In genomic region chr5:414991-415927, GRCh38 we compare ENCODE assay signal across 8 cellular contexts. TPM values are rescaled to one million over a fixed set of nuclear protein-coding genes. Genes with fewer than 3 reads are reported as not detected.
DNase-seq lines count a peak whose midpoint lies in the region; ATAC-seq and TF ChIP-seq lines count a peak whose summit lies in the region.
"Not testable (repeated sequence)": the region's sequence is repeated elsewhere in the genome, so short reads cannot be mapped to it uniquely, and the experiment has no call there.

No MANE protein-coding gene starts in this region.

- not testable (repeated sequence) for H3K36me3 ChIP-seq in BLaER1; GM23338 (ENCODE audit: insufficient read depth); cardiac muscle cell; mucosa of descending colon (ENCODE audit: low read depth); sigmoid colon

- WGBS in sigmoid colon, 2 donors, result 85 to 91% methylated on average over 42 of the region's 42 CpGs

- not testable (repeated sequence) for H3K27me3 ChIP-seq in BLaER1; GM23338 (ENCODE audit: insufficient read depth); cardiac muscle cell; sigmoid colon

- not testable (repeated sequence) for H3K9me3 Mint-ChIP-seq in GM23338, WTC11

- H3K27ac Mint-ChIP-seq in GM23338 (0 out of 2 replicates have a peak overlapping the region, but pooled peaks have one; percentile 78), WTC11 (peak overlapping the region; percentile 86; the same call in 1 of the 2 replicates)

- 0 out of 2 replicates have a peak overlapping the region, but pooled peaks have one; percentile 39 for H3K4me3 ChIP-seq in BLaER1
- not testable (repeated sequence) for H3K4me3 ChIP-seq in GM23338, cardiac muscle cell, mucosa of descending colon, sigmoid colon

- H3K4me3 Mint-ChIP-seq in GM23338, WTC11: not testable (repeated sequence)

- ATAC-seq in GM23338 (peak; percentile 87), WTC11 (peak; percentile 86)
- ATAC-seq in mucosa of descending colon, result not testable (repeated sequence)

- H3K4me1 Mint-ChIP-seq in GM23338 (peaks cover 25% of the 10 kb centered on the region), WTC11 (peaks cover 20% of the 10 kb centered on the region)

- not testable (repeated sequence) for H3K9me2 ChIP-seq in GM23338 (ENCODE audit: insufficient read depth)

- not testable (repeated sequence) for H3K9me3 ChIP-seq in BLaER1; cardiac muscle cell (ENCODE audit: low read depth); mucosa of descending colon; sigmoid colon

- H3K79me2 ChIP-seq in GM23338 (replicated peaks; ENCODE audit: insufficient read depth), result not testable (repeated sequence)

- TF ChIP-seq EP300 in sigmoid colon (IDR thresholded peaks at IDR 0.05), result not testable (repeated sequence)

- intact Hi-C loops in mucosa of descending colon (cut with DNase I, micrococcal nuclease); sigmoid colon (cut with DNase I): not testable (repeated sequence)

- POLR2A ChIA-PET in WTC11 (lab: Charles Lee), result interaction anchor here (1.0 kb wide), 1 partner anchor 16 kb away, joined by 3 read pairs; no protein-coding TSS in a partner anchor

- H3K9ac ChIP-seq in BLaER1, result peak overlapping the region; percentile 75

- peak overlapping the region; percentile 85 for H3K27ac ChIP-seq in BLaER1
- peak overlapping the region; percentile 55; the same call in 1 of the 2 replicates for H3K27ac ChIP-seq in GM23338 (ENCODE audit: low read depth)
- peak overlapping the region; percentile 30 for H3K27ac ChIP-seq in cardiac muscle cell
- H3K27ac ChIP-seq in sigmoid colon, result peak overlapping the region in 1 of 4 donors; percentile 82

- peak; percentile 83 for DNase-seq in GM23338 (ENCODE audit: low spot score)
- peak; percentile 39 for DNase-seq in MV-4-11 (lab: John Stamatoyannopoulos, UW)
- peak; percentile 89 for DNase-seq in WTC11 (ENCODE audit: low spot score)
- DNase-seq in ecto neural progenitor cell (ENCODE audit: low spot score), result peak; percentile 87
- DNase-seq in cardiac muscle cell (ENCODE audit: low read depth in 1 of 2, low spot score in 1 of 2), result peak; percentile 50 to 82
- DNase-seq in mucosa of descending colon, result peak; percentile 28 to 68 (median 47)
- DNase-seq in sigmoid colon, result peak; percentile 50

- H3K4me1 ChIP-seq in BLaER1 (peaks cover 54% of the 10 kb centered on the region), mucosa of descending colon (ENCODE audit: low read depth) (peaks cover 12% of the 10 kb centered on the region), sigmoid colon (peaks cover 0 to 13% (median 0%) of the 10 kb centered on the region in 4 donors)
- H3K4me1 ChIP-seq in GM23338 (ENCODE audit: insufficient read depth); cardiac muscle cell (ENCODE audit: low read depth): not testable (repeated sequence)

- H3K4me2 ChIP-seq in BLaER1, result peak overlapping the region; percentile 81
- H3K4me2 ChIP-seq in GM23338, result not testable (repeated sequence)

- TF ChIP-seq POLR2A in sigmoid colon (IDR thresholded peaks at IDR 0.05), result not testable (repeated sequence)

- H3F3A ChIP-seq in GM23338 (replicated peaks; ENCODE audit: low read depth), result not testable (repeated sequence)

- H3K27me3 Mint-ChIP-seq in GM23338 (ENCODE audit: insufficient read depth, low read depth, poor library complexity), result peaks cover 10% of the 10 kb centered on the region
- not testable (repeated sequence) for H3K27me3 Mint-ChIP-seq in WTC11 (ENCODE audit: low read depth)

- TF ChIP-seq CTCF in GM23338 (conservative IDR thresholded peaks at IDR 0.05; ENCODE audit: low read depth in 2 of 2); WTC11 (IDR thresholded peaks at IDR 0.05); cardiac muscle cell (IDR thresholded peaks at IDR 0.05; ENCODE audit: low read depth, low read length); mucosa of descending colon (IDR thresholded peaks at IDR 0.05); sigmoid colon (IDR thresholded peaks at IDR 0.05): not testable (repeated sequence)

- not testable (repeated sequence) for H4K20me1 ChIP-seq in BLaER1; GM23338 (replicated peaks; ENCODE audit: insufficient read depth)

- CTCF ChIA-PET in WTC11 (lab: Charles Lee), result interaction anchor here (0.8 to 5.2 kb wide), 33 partner anchors 8 to 596 kb away, joined by 3 to 73 read pairs (median 5); partner anchors contain the start of gene AHRR

- not testable (repeated sequence) for H3K36me3 Mint-ChIP-seq in GM23338 (ENCODE audit: low read depth); WTC11

- peak overlapping the region; percentile 63; the same call in 1 of the 2 replicates for H2AFZ ChIP-seq in GM23338

TF ChIP-seq in GM23338, 12 proteins besides CTCF, POLR2A, EP300 and RAD21:
- 0 out of 2 replicates have a peak, but pooled peaks have one; percentile 37 for TF ChIP-seq POLR2AphosphoS5 (IDR thresholded peaks at IDR 0.05; ENCODE audit: low read depth)
TF ChIP-seq in GM23338: peak in this region for 1; not testable (repeated sequence) for 11.

TF ChIP-seq in WTC11, 78 proteins besides CTCF, POLR2A, EP300 and RAD21:
- TF ChIP-seq ZNF423 (CRISPR knock-in tag; IDR thresholded peaks at IDR 0.05), result peak; percentile 60

RNA-seq across cellular contexts. Expression of gene EXOC3, which starts 27.7 kb away (rescaled TPM):
- 24.2 and 31.6 TPM in 2 replicates for total RNA-seq in GM23338 (2014; rRNA removed; shearing (Covaris generic))
- polyA plus RNA-seq in GM23338 (2016; fragmentation: Nextera tagmentation; extraction: Ambion mirVana) (13.4 and 13.8 TPM in 2 replicates), cardiac muscle cell (34.8 and 36.3 TPM in 2 replicates), sigmoid colon (10 to 100 TPM; 18.6 to 60.9 (median 36.1) TPM)
- total RNA-seq in WTC11 (2021) (60.1 to 62.4 TPM (median 62.2 TPM) in 3 replicates), cardiac muscle cell (30.5 and 56.4 TPM in 2 replicates), mucosa of descending colon (10 to 100 TPM; 67.0 to 89.1 (median 76.8) TPM), sigmoid colon (10 to 100 TPM; 45.7 to 68.7 (median 48.5) TPM)

Comparison
In these comparisons a context has a peak if more than half of its experiments do, and no peak if none do; other contexts are left out.
1. DNase-seq: peak in every context shown above with its lines; median percentile 89 in WTC11; 87 in ecto neural progenitor cell; 83 in GM23338; 66 in cardiac muscle cell; 50 in sigmoid colon; 47 in mucosa of descending colon; 39 in MV-4-11.